Comparison of ENCODE assay signal across 8 cellular contexts in the genomic region with DNA sequence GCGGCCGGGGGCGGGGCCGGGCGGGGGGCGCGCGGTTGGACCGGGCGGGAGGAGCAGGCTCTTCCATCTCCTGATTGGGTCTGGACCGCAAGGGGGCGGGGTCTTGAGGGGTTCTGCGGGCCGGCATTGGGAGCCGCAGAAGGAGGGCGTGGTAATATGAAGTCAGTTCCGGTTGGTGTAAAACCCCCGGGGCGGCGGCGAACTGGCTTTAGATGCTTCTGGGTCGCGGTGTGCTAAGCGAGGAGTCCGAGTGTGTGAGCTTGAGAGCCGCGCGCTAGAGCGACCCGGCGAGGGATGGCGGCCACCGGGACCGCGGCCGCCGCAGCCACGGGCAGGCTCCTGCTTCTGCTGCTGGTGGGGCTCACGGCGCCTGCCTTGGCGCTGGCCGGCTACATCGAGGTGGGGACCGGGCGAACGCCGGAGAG. TPM values are rescaled to one million over a fixed set of nuclear protein-coding genes. Genes with fewer than 3 reads are reported as not detected.
A peak's percentile ranks its signal among the peaks of the same experiment; 100 is the strongest.
DNase-seq lines count a peak whose midpoint lies in the region; ATAC-seq and TF ChIP-seq lines count a peak whose summit lies in the region.

APLP2 (plus strand) TSS at position 211 of the 425 bp plus-strand sequence; CDS start at position 295, 84 bp downstream.

- TF ChIP-seq EP300 in upper lobe of left lung (IDR thresholded peaks at IDR 0.05), result peak in 1 of 4 donors; percentile 33

- H3K4me3 ChIP-seq in heart right ventricle (peak within 1 kb of the TSS; percentile 64 to 86 (median 80)), upper lobe of left lung (peak within 1 kb of the TSS; percentile 69 to 93 (median 92))

- ATAC-seq in GM18498 (IDR thresholded peaks at IDR 0.05; ENCODE audit: unreplicated experiment) (peak; percentile 95), HG02885 (IDR thresholded peaks at IDR 0.05; ENCODE audit: poor library complexity, unreplicated experiment) (peak; percentile 95), heart right ventricle (peak; percentile 94 to 98 (median 96)), upper lobe of left lung (ENCODE audit: low FRiP score in 2 of 2) (peak; percentile 96 to 98)

- TF ChIP-seq CTCF in heart right ventricle (IDR thresholded peaks at IDR 0.05), result no peak
- no peak for TF ChIP-seq CTCF in upper lobe of left lung (IDR thresholded peaks at IDR 0.05)

- peaks cover 0 to 34% (median 21%) of the 10 kb centered on the region in 9 donors for H3K4me1 ChIP-seq in heart right ventricle
- H3K4me1 ChIP-seq in upper lobe of left lung, result peaks cover 10 to 40% (median 20%) of the 10 kb centered on the region in 4 donors

- 0 to 1% methylated on average over 35 to 47 of the region's 47 CpGs for WGBS in heart right ventricle, 2 donors
- WGBS in upper lobe of left lung, 2 donors, result 0 to 1% methylated on average over 22 to 34 of the region's 47 CpGs

- no peaks in the 10 kb centered on the region for H3K9me3 ChIP-seq in heart right ventricle
- no peaks in the 10 kb centered on the region for H3K9me3 ChIP-seq in upper lobe of left lung

- no peaks in the 10 kb centered on the region for H3K27me3 ChIP-seq in heart right ventricle
- no peaks in the 10 kb centered on the region for H3K27me3 ChIP-seq in upper lobe of left lung

- peak in 3 of 4 donors; percentile 86 to 97 (median 95) for TF ChIP-seq POLR2A in upper lobe of left lung (IDR thresholded peaks at IDR 0.05)

- DNase-seq in NCI-H1694 (lab: John Stamatoyannopoulos, UW) (peak; percentile 74), amniotic epithelial cell (ENCODE audit: low read depth) (peak; percentile 96), heart right ventricle (peak; percentile 99 to 100), posterior vena cava (ENCODE audit: low spot score) (peak; percentile 99), upper lobe of left lung (peak in 1 of 2 donors; percentile 99)

- intact Hi-C loops in T-helper 1 cell treated with Interleukin-12 subunit alpha and Interleukin-12 subunit beta and Interleukin-4 antibody, amounts not matched to agents 30 ng/mL and 1 ng/mL, for 36 hours (cut with micrococcal nuclease), result loop anchor here (1.0 to 5.0 kb wide), 8 partner anchors 63 to 848 kb away; partner anchors contain the start of genes NFRKB and SNX19
- intact Hi-C loops in heart right ventricle (cut with DNase I) (loop anchor here (1.0 to 10.0 kb wide), 11 partner anchors 53 to 70 kb away; partner anchors contain the start of gene PRDM10 (in 6 of the 10)), posterior vena cava (cut with DNase I) (loop anchor here (5.0 to 10.0 kb wide), 2 partner anchors 63 to 65 kb away; partner anchors contain the start of gene PRDM10 (in 2 of the 2))

- H3K36me3 ChIP-seq in heart right ventricle (no peaks in the 10 kb centered on the region), upper lobe of left lung (no peaks in the 10 kb centered on the region)

- H3K27ac ChIP-seq in heart right ventricle (peak within 1 kb of the TSS; percentile 81 to 99 (median 95)), upper lobe of left lung (peak within 1 kb of the TSS; percentile 95 to 97 (median 96))

RNA-seq across cellular contexts. Expression of gene APLP2, which starts in this region (rescaled TPM):
- 29.1 and 29.7 TPM in 2 replicates for total RNA-seq in T-helper 1 cell treated with Interleukin-12 subunit alpha and Interleukin-12 subunit beta and Interleukin-4 antibody, amounts not matched to agents 30 ng/mL and 1 ng/mL, for 36 hours
- total RNA-seq in heart right ventricle (100 to 1,000 TPM; 265 to 414 (median 309) TPM), posterior vena cava (100 to 1,000 TPM; 284 to 350 TPM), upper lobe of left lung (100 to 1,000 TPM; 249 to 939 (median 653) TPM)
- 100 to 1,000 TPM; 115 to 142 TPM for polyA plus RNA-seq in heart right ventricle
